8 cellular contexts compared by ENCODE assay signal in the genomic region with DNA sequence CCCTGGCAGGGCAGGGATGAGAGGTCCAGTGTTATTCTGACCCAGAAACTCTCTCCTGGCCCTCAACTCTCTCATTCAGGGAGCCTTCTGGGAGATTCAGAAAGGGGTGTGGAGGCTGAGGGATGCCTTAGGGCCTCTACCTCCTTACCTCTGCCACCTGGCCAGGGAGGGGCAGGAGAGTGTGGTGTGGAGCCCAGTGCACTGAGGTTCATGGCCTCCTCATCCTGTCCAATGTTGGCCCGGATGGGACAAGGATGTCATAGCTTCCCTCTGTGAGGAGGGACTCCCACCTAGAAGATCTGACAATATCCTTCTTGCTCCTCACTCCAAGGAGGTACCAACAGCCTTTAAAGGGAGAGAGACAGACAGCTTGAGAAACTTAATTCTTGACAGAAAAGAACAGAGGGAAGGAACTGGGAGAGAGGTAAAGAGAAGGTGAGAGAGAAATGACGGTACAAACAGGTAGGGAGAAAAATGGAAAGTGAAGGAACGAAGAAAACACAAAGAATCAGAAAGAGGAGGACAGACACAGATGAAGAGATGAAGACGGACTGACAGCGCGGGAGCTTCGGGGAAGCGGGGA. TPM values are rescaled to one million over a fixed set of nuclear protein-coding genes. Genes with fewer than 3 reads are reported as not detected.
DNase-seq lines count a peak whose midpoint lies in the region; FAIRE-seq and TF ChIP-seq lines count a peak whose summit lies in the region.

No MANE protein-coding gene starts in this region.

- intact Hi-C loops in activated T-helper 1 cell treated with anti-CD3 and anti-CD28 coated beads, Interleukin-12 subunit alpha, Interleukin-12 subunit beta, Interleukin-2, Interleukin-4 antibody, amounts not matched to agents 30 ng/mL and 10 ng/mL and 1 ng/mL, durations not matched to agents 14 hours and 24 hours and 36 hours (cut with micrococcal nuclease) = loop anchor here (2.0 kb wide), 1 partner anchor 15 kb away; no protein-coding TSS in a partner anchor
- intact Hi-C loops in kidney (cut with DNase I) = no loop called here
- intact Hi-C loops in stomach (cut with DNase I; ENCODE audit: low total_unique reads) = no loop called here

- H3K9me3 Mint-ChIP-seq in activated T-helper 1 cell treated with anti-CD3 and anti-CD28 coated beads, Interleukin-12 subunit alpha, Interleukin-12 subunit beta, Interleukin-2, Interleukin-4 antibody, amounts not matched to agents 30 ng/mL and 10 ng/mL and 1 ng/mL, durations not matched to agents 14 hours and 24 hours and 36 hours = no peaks in the 10 kb centered on the region

- peak overlapping the region; percentile 13 to 20 for H3K9ac ChIP-seq in kidney (ENCODE audit: low read length in 2 of 2)

- H3K27me3 Mint-ChIP-seq in activated T-helper 1 cell treated with anti-CD3 and anti-CD28 coated beads, Interleukin-12 subunit alpha, Interleukin-12 subunit beta, Interleukin-2, Interleukin-4 antibody, amounts not matched to agents 30 ng/mL and 10 ng/mL and 1 ng/mL, durations not matched to agents 14 hours and 24 hours and 36 hours (ENCODE audit: insufficient read depth) = peaks cover 10% of the 10 kb centered on the region

- H3K27me3 ChIP-seq in stomach = no peaks in the 10 kb centered on the region

- H3K4me3 ChIP-seq in kidney (ENCODE audit: low read length in 2 of 2) (peak overlapping the region; percentile 86 to 87), stomach (peak overlapping the region; percentile 67 to 81 (median 78))

- FAIRE-seq in kidney (lab: Jason Lieb, UNC) = no peak

- H3K4me1 Mint-ChIP-seq in activated T-helper 1 cell treated with anti-CD3 and anti-CD28 coated beads, Interleukin-12 subunit alpha, Interleukin-12 subunit beta, Interleukin-2, Interleukin-4 antibody, amounts not matched to agents 30 ng/mL and 10 ng/mL and 1 ng/mL, durations not matched to agents 14 hours and 24 hours and 36 hours (ENCODE audit: low read depth) = peaks cover 45% of the 10 kb centered on the region

- TF ChIP-seq POLR2A in stomach (IDR thresholded peaks at IDR 0.05) = no peak

- 4 to 23% (median 8%) methylated on average over 8 of the region's 8 CpGs for WGBS in stomach, 5 donors

- no peak for TF ChIP-seq EP300 in stomach (IDR thresholded peaks at IDR 0.05)

- peak overlapping the region; percentile 88 for H3K4me3 Mint-ChIP-seq in activated T-helper 1 cell treated with anti-CD3 and anti-CD28 coated beads, Interleukin-12 subunit alpha, Interleukin-12 subunit beta, Interleukin-2, Interleukin-4 antibody, amounts not matched to agents 30 ng/mL and 10 ng/mL and 1 ng/mL, durations not matched to agents 14 hours and 24 hours and 36 hours

- H3K36me3 Mint-ChIP-seq in activated T-helper 1 cell treated with anti-CD3 and anti-CD28 coated beads, Interleukin-12 subunit alpha, Interleukin-12 subunit beta, Interleukin-2, Interleukin-4 antibody, amounts not matched to agents 30 ng/mL and 10 ng/mL and 1 ng/mL, durations not matched to agents 14 hours and 24 hours and 36 hours (ENCODE audit: low read depth) = peaks cover 7% of the 10 kb centered on the region

- TF ChIP-seq CTCF in kidney (IDR thresholded peaks at IDR 0.05; ENCODE audit: borderline replicate concordance, extremely low read depth, insufficient read depth) (no peak), stomach (IDR thresholded peaks at IDR 0.05) (no peak)

- peak; percentile 38 for DNase-seq in NCI-H748 (lab: John Stamatoyannopoulos, UW; ENCODE audit: unreplicated experiment)
- no peak for DNase-seq in NCI-H748 treated with DMSO at 0.1 percent for 48 hours (lab: John Stamatoyannopoulos, UW)
- no peak for DNase-seq in activated T-helper 1 cell treated with anti-CD3 and anti-CD28 coated beads, Interleukin-12 subunit alpha, Interleukin-12 subunit beta, Interleukin-2, Interleukin-4 antibody, amounts not matched to agents 30 ng/mL and 10 ng/mL and 1 ng/mL, durations not matched to agents 14 hours and 24 hours and 36 hours (ENCODE audit: low spot score)
- no peak for DNase-seq in kidney
- DNase-seq in stomach = no peak
- DNase-seq in NCI-H774 (lab: John Stamatoyannopoulos, UW) = no peak
- DNase-seq in cerebellar cortex (ENCODE audit: low spot score) = no peak
- DNase-seq in islet precursor cell = no peak

- H3K4me1 ChIP-seq in kidney (ENCODE audit: control insufficient read depth in 1 of 2, insufficient read depth in 1 of 2, low read depth in 1 of 2, low read length in 2 of 2) (peaks cover 16 to 18% of the 10 kb centered on the region in 2 donors), stomach (peaks cover 0 to 49% (median 32%) of the 10 kb centered on the region in 4 donors)

- peak overlapping the region; percentile 49 to 67 for H3K27ac ChIP-seq in kidney (ENCODE audit: low read depth in 2 of 2, low read length in 2 of 2)
- peak overlapping the region; percentile 68 to 87 (median 82) for H3K27ac ChIP-seq in stomach

- H3K9me3 ChIP-seq in kidney (ENCODE audit: control insufficient read depth in 1 of 2, low read length in 2 of 2) (no peaks in the 10 kb centered on the region), stomach (no peaks in the 10 kb centered on the region)

- H3K27ac Mint-ChIP-seq in activated T-helper 1 cell treated with anti-CD3 and anti-CD28 coated beads, Interleukin-12 subunit alpha, Interleukin-12 subunit beta, Interleukin-2, Interleukin-4 antibody, amounts not matched to agents 30 ng/mL and 10 ng/mL and 1 ng/mL, durations not matched to agents 14 hours and 24 hours and 36 hours = peak overlapping the region; percentile 74

- H3K36me3 ChIP-seq in kidney (ENCODE audit: control insufficient read depth in 1 of 2, insufficient read depth in 2 of 2, low read length in 2 of 2) = peaks cover 0 to 7% of the 10 kb centered on the region in 2 donors
- H3K36me3 ChIP-seq in stomach = no peaks in the 10 kb centered on the region

RNA-seq across cellular contexts. Expression of gene BEND5, which starts 0.8 kb away (rescaled TPM):
- 3.0 and 4.2 TPM in 2 replicates for total RNA-seq in activated T-helper 1 cell treated with anti-CD3 and anti-CD28 coated beads, Interleukin-12 subunit alpha, Interleukin-12 subunit beta, Interleukin-2, Interleukin-4 antibody, amounts not matched to agents 30 ng/mL and 10 ng/mL and 1 ng/mL, durations not matched to agents 14 hours and 24 hours and 36 hours
- total RNA-seq in kidney (11.6 TPM), stomach (10 to 100 TPM in 2 of 5 donors, 1 to 10 TPM in 3; 1.0 to 48.2 (median 5.8) TPM)
- polyA plus RNA-seq in kidney (ENCODE audit: insufficient read depth, low read depth, low replicate concordance) (27.1 TPM), stomach (1 to 10 TPM; 2.0 to 4.5 (median 2.7) TPM)
